Comparison of ENCODE assay signal across 18 cellular contexts in genomic region chr1:36068866-36069265, GRCh38. TPM values are rescaled to one million over a fixed set of nuclear protein-coding genes. Genes with fewer than 3 reads are reported as not detected.
"Had no signal": no experiment of that assay in that cellular context is flagged by ENCODE, and none has a peak within 500 bp of the region (broad histone marks: within the 10 kb centered on the region; RNA-seq: fewer than 3 reads in every experiment).

No MANE protein-coding gene starts in this region.

- H3K27me3 ChIP-seq: cardiac muscle cell, transverse colon, vagina had no signal

- H3K27ac ChIP-seq: cardiac muscle cell, transverse colon, vagina had no signal

- H3K36me3 ChIP-seq: cardiac muscle cell, transverse colon, vagina had no signal

- FAIRE-seq: islet of Langerhans had no signal

- H3K4me3 ChIP-seq: cardiac muscle cell, transverse colon, vagina had no signal

- H3K9me3 ChIP-seq: transverse colon, vagina had no signal

- ATAC-seq: activated CD4-positive, alpha-beta T cell treated with anti-CD3 and anti-CD28 coated beads for 36 hours; left lobe of liver had no signal

- H3K4me1 ChIP-seq: transverse colon, vagina had no signal

- DNase-seq: activated CD4-positive, alpha-beta memory T cell treated with anti-CD3 and anti-CD28 coated beads for 36 hours; activated CD4-positive, alpha-beta T cell treated with anti-CD3 and anti-CD28 coated beads for 36 hours; endodermal cell; foreskin melanocyte; glutamatergic neuron; hippocampal formation; mammary epithelial cell; occipital lobe; stimulated activated CD4-positive, alpha-beta T cell treated with anti-CD3 and anti-CD28 coated beads, Interleukin-2, amount 100 ng/mL, for 24 hours; stimulated activated naive CD4-positive, alpha-beta T cell treated with Interleukin-2 at 50 U/mL for 16 hours; transverse colon had no signal

RNA-seq across cellular contexts. Expression of gene TEKT2, which starts 15.0 kb away (rescaled TPM):
- total RNA-seq: activated CD4-positive, alpha-beta memory T cell treated with anti-CD3 and anti-CD28 coated beads for 36 hours; left lobe of liver; mammary epithelial cell; posterior vena cava; T-helper 2 cell treated with Interferon-gamma antibody and Interleukin-4, amounts not matched to agents 100 ng/mL and 5 ng/mL, for 36 hours; transverse colon; vagina had no signal
- polyA plus RNA-seq: mammary epithelial cell had no signal

RNA-seq across cellular contexts. Expression of gene COL8A2, which starts 56.2 kb away (rescaled TPM):
- total RNA-seq: activated CD4-positive, alpha-beta memory T cell treated with anti-CD3 and anti-CD28 coated beads for 36 hours; T-helper 2 cell treated with Interferon-gamma antibody and Interleukin-4, amounts not matched to agents 100 ng/mL and 5 ng/mL, for 36 hours had no signal
- polyA plus RNA-seq: neural cell had no signal
